In genomic region chr5:173790836-173791546, GRCh38 we compare ENCODE assay signal across 1 cellular context.
TF ChIP-seq lines count a peak whose summit lies in the region.

No MANE protein-coding gene starts in this region.

TF ChIP-seq in HEK293, 187 proteins besides CTCF, POLR2A, EP300 and RAD21 (continued from another document):
- TF ChIP-seq REST (tag by site-specific recombination; IDR thresholded peaks at IDR 0.05) (peak; percentile 62; the same call in 1 of the 2 replicates), KLF7 (tag by site-specific recombination; IDR thresholded peaks at IDR 0.05; ENCODE audit: borderline replicate concordance) (no peak), ZNF433 (tag by site-specific recombination; IDR thresholded peaks at IDR 0.05; ENCODE audit: low read depth) (peak; percentile 57; the same call in 1 of the 2 replicates), ZNF114 (tag by site-specific recombination; IDR thresholded peaks at IDR 0.05) (no peak), ZNF335 (tag by site-specific recombination; conservative IDR thresholded peaks at IDR 0.05) (no peak), ZNF324 (tag by site-specific recombination; IDR thresholded peaks at IDR 0.05) (no peak), ZNF621 (tag by site-specific recombination; IDR thresholded peaks at IDR 0.05) (no peak), ZNF580 (tag by site-specific recombination; IDR thresholded peaks at IDR 0.05) (0 out of 2 replicates have a peak, but pooled peaks have one; percentile 34), ZNF37A (tag by site-specific recombination; IDR thresholded peaks at IDR 0.05) (no peak), ZNF530 (tag by site-specific recombination; IDR thresholded peaks at IDR 0.05; ENCODE audit: low read depth) (no peak), ZBTB48 (tag by site-specific recombination; IDR thresholded peaks at IDR 0.05) (no peak), ZNF558 (tag by site-specific recombination; IDR thresholded peaks at IDR 0.05) (peak; percentile 71; the same call in 1 of the 2 replicates), ZNF510 (tag by site-specific recombination; IDR thresholded peaks at IDR 0.05; ENCODE audit: insufficient replicate concordance) (peak; percentile 26), ZNF266 (tag by site-specific recombination; IDR thresholded peaks at IDR 0.05; ENCODE audit: low read depth) (peak; percentile 69), ZNF529 (tag by site-specific recombination; IDR thresholded peaks at IDR 0.05; ENCODE audit: insufficient replicate concordance) (no peak), ZFHX2 (tag by site-specific recombination; conservative IDR thresholded peaks at IDR 0.05) (no peak), ZNF747 (tag by site-specific recombination; IDR thresholded peaks at IDR 0.05) (no peak), ZNF426 (tag by site-specific recombination; IDR thresholded peaks at IDR 0.05) (peak; percentile 77), AEBP2 (tag by site-specific recombination; IDR thresholded peaks at IDR 0.05; ENCODE audit: borderline replicate concordance) (no peak), ZFP69B (tag by site-specific recombination; IDR thresholded peaks at IDR 0.05) (no peak), ZNF560 (tag by site-specific recombination; IDR thresholded peaks at IDR 0.05; ENCODE audit: borderline replicate concordance) (peak; percentile 78; the same call in 1 of the 2 replicates), ZNF132 (tag by site-specific recombination; IDR thresholded peaks at IDR 0.05; ENCODE audit: borderline replicate concordance) (no peak), ZNF843 (tag by site-specific recombination; IDR thresholded peaks at IDR 0.05) (no peak), GLIS1 (tag by site-specific recombination; IDR thresholded peaks at IDR 0.05) (no peak), ZNF394 (tag by site-specific recombination; IDR thresholded peaks at IDR 0.05; ENCODE audit: borderline replicate concordance) (peak; percentile 90), ZXDB (tag by site-specific recombination; IDR thresholded peaks at IDR 0.05) (peak; percentile 41; the same call in 1 of the 2 replicates), ZNF138 (tag by site-specific recombination; IDR thresholded peaks at IDR 0.05; ENCODE audit: borderline replicate concordance) (0 out of 2 replicates have a peak, but pooled peaks have one; percentile 25), ATF2 (tag by site-specific recombination; IDR thresholded peaks at IDR 0.05; ENCODE audit: low read depth) (no peak), SETDB1 (IDR thresholded peaks at IDR 0.05; ENCODE audit: insufficient read length, low read length) (no peak), TCF7L2 (IDR thresholded peaks at IDR 0.05; ENCODE audit: borderline replicate concordance, low read depth, low read length) (no peak), ZNF555 (tag by site-specific recombination; conservative IDR thresholded peaks at IDR 0.05) (peak; percentile 62), GLI2 (tag by site-specific recombination; IDR thresholded peaks at IDR 0.05; ENCODE audit: borderline replicate concordance, low read depth) (no peak; the same call in 1 of the 2 replicates), ZBTB8A (tag by site-specific recombination; IDR thresholded peaks at IDR 0.05) (peak; percentile 71), ZBTB21 (tag by site-specific recombination; IDR thresholded peaks at IDR 0.05) (0 out of 2 replicates have a peak, but pooled peaks have one; percentile 21), ZNF544 (tag by site-specific recombination; IDR thresholded peaks at IDR 0.05) (no peak), ZBTB6 (tag by site-specific recombination; IDR thresholded peaks at IDR 0.05) (no peak), ZNF391 (tag by site-specific recombination; IDR thresholded peaks at IDR 0.05; ENCODE audit: borderline replicate concordance, low read depth) (no peak), ZNF140 (tag by site-specific recombination; IDR thresholded peaks at IDR 0.05) (peak; percentile 61; the same call in 1 of the 2 replicates), ZNF146 (tag by site-specific recombination; IDR thresholded peaks at IDR 0.05) (no peak), BCL6B (tag by site-specific recombination; IDR thresholded peaks at IDR 0.05) (no peak), ZNF23 (tag by site-specific recombination; IDR thresholded peaks at IDR 0.05; ENCODE audit: borderline replicate concordance) (no peak)
